Comparison of ENCODE assay signal across 15 cellular contexts in genomic region chr2:97719362-97720155, GRCh38. TPM values are rescaled to one million over a fixed set of nuclear protein-coding genes. Genes with fewer than 3 reads are reported as not detected.
DNase-seq lines count a peak whose midpoint lies in the region; ATAC-seq and TF ChIP-seq lines count a peak whose summit lies in the region.
"Had no signal": no experiment of that assay in that cellular context is flagged by ENCODE, and none has a peak within 500 bp of the region (broad histone marks: within the 10 kb centered on the region; RNA-seq: fewer than 3 reads in every experiment).

No MANE protein-coding gene starts in this region.

- H3K4me1 Mint-ChIP-seq in CD4-positive, alpha-beta memory T cell, result peaks cover 61 to 87% (median 75%) of the 10 kb centered on the region in 4 donors
- peaks cover 57% of the 10 kb centered on the region for H3K4me1 Mint-ChIP-seq in activated naive CD8-positive, alpha-beta T cell treated with anti-CD3 and anti-CD28 coated beads, Interleukin-2, amount 10 ng/mL, durations not matched to agents 7 days and 5 days
- H3K4me1 Mint-ChIP-seq in nephron progenitor cell (peaks cover 62% of the 10 kb centered on the region), Caco-2 (ENCODE audit: low read depth, unreplicated experiment) (peaks cover 7% of the 10 kb centered on the region)

- POLR2A ChIA-PET in CD4-positive, alpha-beta memory T cell (lab: Charles Lee; ENCODE audit: partially characterized antibody), result interaction anchor here (0.6 to 12.8 kb wide), 8 partner anchors 8 to 1448 kb away, joined by 3 to 284 read pairs (median 10); partner anchors contain the start of gene COX5B
- POLR2A ChIA-PET in activated naive CD8-positive, alpha-beta T cell treated with anti-CD3 and anti-CD28 coated beads, Interleukin-2, amount 10 ng/mL, durations not matched to agents 7 days and 5 days (lab: Charles Lee), result interaction anchor here (0.6 to 3.2 kb wide), 9 partner anchors 7 to 885 kb away, joined by 3 to 47 read pairs (median 4); partner anchors contain the start of gene ACTR1B
- POLR2A ChIA-PET in Caco-2 (lab: Charles Lee), result no interaction called here

- H3K36me3 ChIP-seq in CD4-positive, alpha-beta memory T cell (ENCODE audit: insufficient read depth, low read length), result peaks cover 33% of the 10 kb centered on the region
- no peaks in the 10 kb centered on the region for H3K36me3 ChIP-seq in Caco-2 (ENCODE audit: control insufficient read depth, insufficient read depth, low read length)
- H3K36me3 ChIP-seq: heart right ventricle had no signal

- no peaks in the 10 kb centered on the region for H3K9me3 Mint-ChIP-seq in CD4-positive, alpha-beta memory T cell
- H3K9me3 Mint-ChIP-seq in activated naive CD8-positive, alpha-beta T cell treated with anti-CD3 and anti-CD28 coated beads, Interleukin-2, amount 10 ng/mL, durations not matched to agents 7 days and 5 days, result no peaks in the 10 kb centered on the region
- H3K9me3 Mint-ChIP-seq in nephron progenitor cell, result no peaks in the 10 kb centered on the region
- H3K9me3 Mint-ChIP-seq in Caco-2 (ENCODE audit: unreplicated experiment), result no peaks in the 10 kb centered on the region

- peak overlapping the region; percentile 91 for H3K27ac ChIP-seq in CD4-positive, alpha-beta memory T cell (ENCODE audit: low read depth, low read length)
- H3K27ac ChIP-seq in HL-60 (replicated peaks), result peak overlapping the region; percentile 57
- H3K27ac ChIP-seq: testis had no signal

- no peak for TF ChIP-seq CTCF in HL-60 (IDR thresholded peaks at IDR 0.05; ENCODE audit: insufficient read depth, low read length)
- no peak for TF ChIP-seq CTCF in nephron progenitor cell (IDR thresholded peaks at IDR 0.05)
- no peak for TF ChIP-seq CTCF in Caco-2 (IDR thresholded peaks at IDR 0.05; ENCODE audit: insufficient read depth in 1 of 2, low read depth in 1 of 2, low read length in 1 of 2, severe bottlenecking in 1 of 2, unreplicated experiment in 1 of 2)
- TF ChIP-seq CTCF in omental fat pad (IDR thresholded peaks at IDR 0.05), result no peak

- no peaks in the 10 kb centered on the region for H3K27me3 ChIP-seq in CD4-positive, alpha-beta memory T cell (ENCODE audit: insufficient read depth, low read length)
- H3K27me3 ChIP-seq in HL-60 (ENCODE audit: insufficient read depth, poor library complexity, severe bottlenecking), result no peaks in the 10 kb centered on the region
- H3K27me3 ChIP-seq in Caco-2 (replicated peaks; ENCODE audit: control insufficient read depth, insufficient read depth, low read length), result no peaks in the 10 kb centered on the region
- H3K27me3 ChIP-seq: heart right ventricle, testis had no signal

- H3K27ac Mint-ChIP-seq in CD4-positive, alpha-beta memory T cell, result peak overlapping the region; percentile 92 to 99 (median 95)
- H3K27ac Mint-ChIP-seq in activated naive CD8-positive, alpha-beta T cell treated with anti-CD3 and anti-CD28 coated beads, Interleukin-2, amount 10 ng/mL, durations not matched to agents 7 days and 5 days, result peak overlapping the region; percentile 100
- H3K27ac Mint-ChIP-seq in nephron progenitor cell, result peak overlapping the region; percentile 34
- H3K27ac Mint-ChIP-seq in Caco-2 (ENCODE audit: unreplicated experiment), result no peak overlapping the region

- intact Hi-C loops in CD4-positive, alpha-beta memory T cell (cut with micrococcal nuclease), result loop anchor here (10.0 kb wide), 1 partner anchor 275 kb away; the partner anchor contains the start of gene TMEM131
- intact Hi-C loops in Caco-2 (cut with micrococcal nuclease; ENCODE audit: unreplicated experiment), result no loop called here

- BruUV-seq in Caco-2 (replicated peaks; lab: Mats Ljungman, UMichigan), result no TSS peak

- peak overlapping the region; percentile 49 to 94 for H3K4me3 ChIP-seq in CD4-positive, alpha-beta memory T cell (ENCODE audit: low read length in 2 of 2)
- H3K4me3 ChIP-seq in HL-60 (replicated peaks; ENCODE audit: insufficient read depth, low read length) (no peak overlapping the region), Caco-2 (ENCODE audit: low read depth, low read length) (no peak overlapping the region)
- H3K4me3 ChIP-seq: mucosa of descending colon, testis had no signal

- peak in 1 of 5 donors; percentile 12 for DNase-seq in CD4-positive, alpha-beta memory T cell
- DNase-seq in HL-60 (ENCODE audit: low read depth in 1 of 2, low spot score in 1 of 2), result no peak
- no peak for DNase-seq in activated naive CD8-positive, alpha-beta T cell treated with anti-CD3 and anti-CD28 coated beads, Interleukin-2, amount 10 ng/mL, durations not matched to agents 7 days and 5 days
- DNase-seq in nephron progenitor cell, result no peak
- DNase-seq in Caco-2, result no peak
- DNase-seq in NCI-H82 (lab: John Stamatoyannopoulos, UW), result no peak
- no peak for DNase-seq in omental fat pad (ENCODE audit: low spot score)
- DNase-seq: heart right ventricle, kidney glomerular epithelial cell, NCI-H1694, NCI-H526, testis had no signal

- peaks cover 47 to 75% of the 10 kb centered on the region in 2 donors for H3K36me3 Mint-ChIP-seq in CD4-positive, alpha-beta memory T cell
- peaks cover 68% of the 10 kb centered on the region for H3K36me3 Mint-ChIP-seq in activated naive CD8-positive, alpha-beta T cell treated with anti-CD3 and anti-CD28 coated beads, Interleukin-2, amount 10 ng/mL, durations not matched to agents 7 days and 5 days
- no peaks in the 10 kb centered on the region for H3K36me3 Mint-ChIP-seq in nephron progenitor cell (ENCODE audit: low read depth)
- no peaks in the 10 kb centered on the region for H3K36me3 Mint-ChIP-seq in Caco-2 (ENCODE audit: insufficient read depth, unreplicated experiment)

- H3K27me3 Mint-ChIP-seq in CD4-positive, alpha-beta memory T cell, result no peaks in the 10 kb centered on the region
- H3K27me3 Mint-ChIP-seq in activated naive CD8-positive, alpha-beta T cell treated with anti-CD3 and anti-CD28 coated beads, Interleukin-2, amount 10 ng/mL, durations not matched to agents 7 days and 5 days, result no peaks in the 10 kb centered on the region
- H3K27me3 Mint-ChIP-seq in nephron progenitor cell (ENCODE audit: low read depth, poor library complexity) (peaks cover 12% of the 10 kb centered on the region), Caco-2 (ENCODE audit: insufficient read depth, unreplicated experiment) (no peaks in the 10 kb centered on the region)

- peak overlapping the region; percentile 93 to 98 (median 96) for H3K4me3 Mint-ChIP-seq in CD4-positive, alpha-beta memory T cell
- peak overlapping the region; percentile 98 for H3K4me3 Mint-ChIP-seq in activated naive CD8-positive, alpha-beta T cell treated with anti-CD3 and anti-CD28 coated beads, Interleukin-2, amount 10 ng/mL, durations not matched to agents 7 days and 5 days
- H3K4me3 Mint-ChIP-seq in nephron progenitor cell, result no peak overlapping the region
- H3K4me3 Mint-ChIP-seq in Caco-2 (ENCODE audit: unreplicated experiment), result no peak overlapping the region

- CTCF ChIA-PET in CD4-positive, alpha-beta memory T cell (lab: Charles Lee; ENCODE audit: partially characterized antibody), result interaction anchor here (0.9 to 2.6 kb wide), 7 partner anchors 10 to 31 kb away, joined by 3 to 46 read pairs (median 5); no protein-coding TSS in a partner anchor
- CTCF ChIA-PET in Caco-2 (lab: Charles Lee), result no interaction called here

- peaks cover 91% of the 10 kb centered on the region for H3K4me1 ChIP-seq in CD4-positive, alpha-beta memory T cell (ENCODE audit: insufficient read depth, low read length)
- peaks cover 8% of the 10 kb centered on the region for H3K4me1 ChIP-seq in Caco-2
- H3K4me1 ChIP-seq: heart right ventricle, testis had no signal

- ATAC-seq in activated naive CD8-positive, alpha-beta T cell treated with anti-CD3 and anti-CD28 coated beads, Interleukin-2, amount 10 ng/mL, durations not matched to agents 7 days and 5 days (ENCODE audit: low read depth), result no peak
- ATAC-seq in omental fat pad (ENCODE audit: low FRiP score), result no peak

- H3K9me3 ChIP-seq in CD4-positive, alpha-beta memory T cell (ENCODE audit: control insufficient read depth in 1 of 2, low read length in 2 of 2), result no peaks in the 10 kb centered on the region
- no peaks in the 10 kb centered on the region for H3K9me3 ChIP-seq in Caco-2
- H3K9me3 ChIP-seq: heart right ventricle, mucosa of descending colon, testis had no signal

RNA-seq across cellular contexts. Expression of gene ZAP70, which starts 6.2 kb away (rescaled TPM):
- 100 to 1,000 TPM; 404 to 419 TPM for total RNA-seq in CD4-positive, alpha-beta memory T cell
- 100 to 1,000 TPM; 140 to 149 TPM for polyA plus RNA-seq in CD4-positive, alpha-beta memory T cell
- total RNA-seq in activated naive CD8-positive, alpha-beta T cell treated with anti-CD3 and anti-CD28 coated beads, Interleukin-2, amount 10 ng/mL, durations not matched to agents 7 days and 5 days, result 100 to 1,000 TPM; 350 to 367 TPM
- total RNA-seq in Caco-2 (2022), result 0.82 and 0.86 TPM in 2 replicates
- 1 to 10 TPM; 4.1 to 9.6 (median 6.5) TPM for total RNA-seq in omental fat pad
- total RNA-seq: epithelial cell of proximal tubule, pulmonary artery endothelial cell had no signal

RNA-seq across cellular contexts. Expression of gene C2orf92, which starts 50.0 kb away (rescaled TPM):
- total RNA-seq in CD4-positive, alpha-beta memory T cell, result 10 to 100 TPM; 13.0 to 13.3 TPM
- not detected for polyA plus RNA-seq in CD4-positive, alpha-beta memory T cell
- 1 to 10 TPM; 6.9 to 8.8 TPM for total RNA-seq in activated naive CD8-positive, alpha-beta T cell treated with anti-CD3 and anti-CD28 coated beads, Interleukin-2, amount 10 ng/mL, durations not matched to agents 7 days and 5 days
- total RNA-seq in Caco-2 (2022) (9.4 and 10.2 TPM in 2 replicates), omental fat pad (10 to 100 TPM in 2 of 4 donors, 1 to 10 TPM in 2; 4.8 to 17.8 (median 10.4) TPM)

RNA-seq across cellular contexts. Expression of gene ACTR1B, which starts 55.7 kb away (rescaled TPM):
- 10 to 100 TPM; 96.1 to 97.6 TPM for total RNA-seq in CD4-positive, alpha-beta memory T cell
- polyA plus RNA-seq in CD4-positive, alpha-beta memory T cell, result 10 to 100 TPM; 12.0 to 15.5 TPM
- 10 to 100 TPM; 96.2 to 98.7 TPM for total RNA-seq in activated naive CD8-positive, alpha-beta T cell treated with anti-CD3 and anti-CD28 coated beads, Interleukin-2, amount 10 ng/mL, durations not matched to agents 7 days and 5 days
- total RNA-seq in Caco-2 (2022), result 41.1 and 42.3 TPM in 2 replicates
- total RNA-seq in omental fat pad, result 10 to 100 TPM; 33.2 to 96.3 (median 54.1) TPM

Comparison
In these comparisons a context has a peak if more than half of its experiments do, and no peak if none do; other contexts are left out.
1. H3K4me3 ChIP-seq: peak in CD4-positive, alpha-beta memory T cell (2 of 2); none in HL-60 (single experiment) and Caco-2 (single experiment).
2. H3K4me3 Mint-ChIP-seq: peak in CD4-positive, alpha-beta memory T cell (8 of 8) and activated naive CD8-positive, alpha-beta T cell treated with anti-CD3 and anti-CD28 coated beads, Interleukin-2, amount 10 ng/mL, durations not matched to agents 7 days and 5 days (single experiment); none in nephron progenitor cell (single experiment) and Caco-2 (single experiment).
3. RNA of gene ZAP70, which starts 6.2 kb away (total RNA-seq): 404 to 419 TPM in CD4-positive, alpha-beta memory T cell and 350 to 367 TPM in activated naive CD8-positive, alpha-beta T cell treated with anti-CD3 and anti-CD28 coated beads, Interleukin-2, amount 10 ng/mL, durations not matched to agents 7 days and 5 days; 4.1 to 9.6 TPM in omental fat pad and 0.82 to 0.86 TPM in Caco-2; every median in the first group is over 10 times any median in the second.